Comparison of ENCODE assay signal across 14 cellular contexts in the genomic region with DNA sequence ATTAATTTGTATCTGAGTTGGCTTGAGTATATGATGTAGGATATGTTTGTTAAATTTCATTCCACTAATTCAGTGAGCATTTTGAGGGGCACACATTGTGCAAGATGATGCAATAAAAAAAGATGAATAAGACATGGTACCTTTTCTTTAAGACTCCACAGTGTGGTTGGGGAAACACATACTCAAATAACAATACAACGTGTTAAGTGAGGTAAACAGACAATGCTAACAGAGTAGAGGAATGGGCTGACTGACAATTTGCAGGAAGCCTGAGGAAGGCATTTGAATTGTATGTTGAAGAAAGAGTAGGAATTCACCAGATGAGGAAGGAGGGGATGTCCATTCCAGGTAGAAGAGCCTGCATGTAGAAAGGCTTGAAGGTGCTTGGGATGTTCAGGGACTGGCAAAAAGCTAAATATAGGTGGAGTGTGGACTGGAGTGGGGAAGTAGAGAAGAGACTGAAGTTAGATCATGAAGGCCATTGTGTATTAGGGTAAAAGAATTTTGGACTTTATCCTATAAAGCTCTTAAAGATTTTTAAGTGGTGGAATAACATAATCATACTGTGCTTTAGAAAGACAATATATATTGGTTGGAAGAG. TPM values are rescaled to one million over a fixed set of nuclear protein-coding genes. Genes with fewer than 3 reads are reported as not detected.
DNase-seq lines count a peak whose midpoint lies in the region; ATAC-seq, FAIRE-seq and TF ChIP-seq lines count a peak whose summit lies in the region.
"Had no signal": no experiment of that assay in that cellular context is flagged by ENCODE, and none has a peak within 500 bp of the region (broad histone marks: within the 10 kb centered on the region; RNA-seq: fewer than 3 reads in every experiment).

No MANE protein-coding gene starts in this region.

- peak overlapping the region; percentile 7; the same call in 1 of the 2 replicates for H3K9ac ChIP-seq in SK-N-SH

- FAIRE-seq in pancreas (lab: Jason Lieb, UNC), result no peak
- FAIRE-seq: HTR-8/SVneo had no signal

- CTCF ChIA-PET in SK-N-SH (lab: Yijun Ruan, JAX), result no interaction called here
- CTCF ChIA-PET in HEK293T (lab: Yijun Ruan, JAX), result no interaction called here

- H3K9me2 ChIP-seq in SK-N-SH, result no peaks in the 10 kb centered on the region

- no peak overlapping the region for H2AFZ ChIP-seq in SK-N-SH (ENCODE audit: low read depth)

- DNase-seq in SK-N-SH, result no peak
- DNase-seq in esophagus squamous epithelium (lab: John Stamatoyannopoulos, UW), result no peak
- no peak for DNase-seq in pancreas
- no peak for DNase-seq in aorta
- no peak for DNase-seq in A172 (ENCODE audit: low spot score)
- no peak for DNase-seq in HEK293T (ENCODE audit: extremely low spot score)
- DNase-seq: activated CD4-positive, alpha-beta T cell treated with anti-CD3 and anti-CD28 coated beads, Interleukin-2, amount 50 U/mL, for 48 hours; activated naive CD4-positive, alpha-beta T cell treated with anti-CD3 and anti-CD28 coated beads, Interleukin-2, amount 50 U/mL, for 16 hours; COR-L47; NCI-H2081; T-helper 17 cell had no signal

- no peak for TF ChIP-seq EP300 in SK-N-SH (IDR thresholded peaks at IDR 0.05; ENCODE audit: borderline replicate concordance in 1 of 2, low read depth in 1 of 2, low read length in 1 of 2)

- H3K27ac ChIP-seq in SK-N-SH (ENCODE audit: low read depth in 2 of 2, low read length in 1 of 2), result peak overlapping the region; percentile 62 to 88
- peak overlapping the region in 3 of 4 donors; percentile 49 to 62 (median 57) for H3K27ac ChIP-seq in esophagus squamous epithelium
- peak overlapping the region in 1 of 4 donors; percentile 20 for H3K27ac ChIP-seq in pancreas
- no peak overlapping the region for H3K27ac ChIP-seq in aorta (ENCODE audit: low read depth in 1 of 2, low read length in 2 of 2)

- peaks cover 79% of the 10 kb centered on the region for H3K79me2 ChIP-seq in SK-N-SH (ENCODE audit: insufficient read depth)

- POLR2A ChIA-PET in SK-N-SH (lab: Yijun Ruan, JAX) (no interaction called here), HEK293T (lab: Yijun Ruan, JAX) (no interaction called here)

- peaks cover 0 to 4% of the 10 kb centered on the region in 2 experiments for H3K36me3 ChIP-seq in SK-N-SH (replicated peaks in 1 of 2; ENCODE audit: control insufficient read depth in 1 of 2, insufficient read depth in 2 of 2, low read length in 1 of 2)
- no peaks in the 10 kb centered on the region for H3K36me3 ChIP-seq in esophagus squamous epithelium
- no peaks in the 10 kb centered on the region for H3K36me3 ChIP-seq in pancreas
- no peaks in the 10 kb centered on the region for H3K36me3 ChIP-seq in aorta (ENCODE audit: control insufficient read depth in 1 of 2, insufficient read depth in 2 of 2, low read length in 1 of 2)

- no peaks in the 10 kb centered on the region for H3K9me3 ChIP-seq in SK-N-SH
- no peaks in the 10 kb centered on the region for H3K9me3 ChIP-seq in esophagus squamous epithelium
- H3K9me3 ChIP-seq in pancreas, result no peaks in the 10 kb centered on the region
- no peaks in the 10 kb centered on the region for H3K9me3 ChIP-seq in aorta (ENCODE audit: control insufficient read depth, low read length)

- ATAC-seq in HG02610 (IDR thresholded peaks at IDR 0.05; ENCODE audit: unreplicated experiment), result peak; percentile 36
- ATAC-seq in pancreas, result peak in 3 of 4 donors; percentile 16 to 26 (median 22)
- ATAC-seq in aorta (ENCODE audit: low FRiP score), result no peak
- ATAC-seq: HCT116, T-helper 17 cell had no signal

- H4K20me1 ChIP-seq in SK-N-SH (ENCODE audit: insufficient read depth), result peaks cover 5% of the 10 kb centered on the region; the same call in 1 of the 2 replicates

- H3K4me2 ChIP-seq in SK-N-SH, result peak overlapping the region; percentile 30

- H3K4me1 ChIP-seq in SK-N-SH (ENCODE audit: control insufficient read depth in 1 of 2, insufficient read depth in 2 of 2, low read depth in 1 of 2, low read length in 1 of 2), result peaks cover 2 to 21% of the 10 kb centered on the region in 2 experiments; a peak in 3 of 4 replicates
- H3K4me1 ChIP-seq in esophagus squamous epithelium, result peaks cover 15 to 59% (median 17%) of the 10 kb centered on the region in 3 donors
- peaks cover 12 to 34% (median 22%) of the 10 kb centered on the region in 3 donors for H3K4me1 ChIP-seq in pancreas
- H3K4me1 ChIP-seq in aorta (ENCODE audit: control insufficient read depth in 1 of 2, insufficient read depth in 2 of 2, low read length in 2 of 2), result peaks cover 0 to 1% of the 10 kb centered on the region in 2 donors

- peaks cover 27% of the 10 kb centered on the region for H3F3A ChIP-seq in SK-N-SH (replicated peaks; ENCODE audit: insufficient read depth)

- H3K27me3 ChIP-seq in SK-N-SH (ENCODE audit: insufficient read depth), result no peaks in the 10 kb centered on the region
- no peaks in the 10 kb centered on the region for H3K27me3 ChIP-seq in esophagus squamous epithelium
- H3K27me3 ChIP-seq in pancreas, result no peaks in the 10 kb centered on the region
- H3K27me3 ChIP-seq in aorta (ENCODE audit: control insufficient read depth in 1 of 2, insufficient read depth in 2 of 2, low read length in 1 of 2), result no peaks in the 10 kb centered on the region

- intact Hi-C loops in esophagus squamous epithelium (cut with DNase I), result no loop called here
- intact Hi-C loops in pancreas (cut with DNase I), result no loop called here
- intact Hi-C loops in aorta (cut with DNase I), result no loop called here

- no peak for TF ChIP-seq CTCF in SK-N-SH (IDR thresholded peaks at IDR 0.05)
- TF ChIP-seq CTCF in esophagus squamous epithelium (IDR thresholded peaks at IDR 0.05), result no peak
- TF ChIP-seq CTCF in pancreas (IDR thresholded peaks at IDR 0.05), result no peak

- no peak for TF ChIP-seq RAD21 in SK-N-SH (IDR thresholded peaks at IDR 0.05; ENCODE audit: low read length)

- WGBS in SK-N-SH (ENCODE audit: low lambda C conversion rate), result 84% methylated on average over 1 of the region's 1 CpG
- 7 to 22% methylated on average over 1 of the region's 1 CpG for WGBS in esophagus squamous epithelium, 2 donors
- WGBS in pancreas, 2 donors, result 16 to 37% methylated on average over 1 of the region's 1 CpG
- 48 to 73% methylated on average over 1 of the region's 1 CpG for WGBS in aorta, 2 donors

- no peak overlapping the region for H3K4me3 ChIP-seq in SK-N-SH (ENCODE audit: low read depth in 2 of 2, low read length in 1 of 2)
- H3K4me3 ChIP-seq in esophagus squamous epithelium, result no peak overlapping the region
- H3K4me3 ChIP-seq in pancreas, result no peak overlapping the region
- H3K4me3 ChIP-seq in aorta (ENCODE audit: low read length in 2 of 2), result no peak overlapping the region

- TF ChIP-seq POLR2A in esophagus squamous epithelium (IDR thresholded peaks at IDR 0.05), result no peak

TF ChIP-seq in SK-N-SH, 30 proteins besides CTCF, POLR2A, EP300 and RAD21 (continues in another document):
- TF ChIP-seq, protein P1, sequence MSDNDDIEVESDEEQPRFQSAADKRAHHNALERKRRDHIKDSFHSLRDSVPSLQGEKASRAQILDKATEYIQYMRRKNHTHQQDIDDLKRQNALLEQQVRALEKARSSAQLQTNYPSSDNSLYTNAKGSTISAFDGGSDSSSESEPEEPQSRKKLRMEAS (IDR thresholded peaks at IDR 0.05; ENCODE audit: low read depth), result no peak

TF ChIP-seq in HEK293T, 16 proteins besides CTCF, POLR2A, EP300 and RAD21:
- TF ChIP-seq ARNT (IDR thresholded peaks at IDR 0.05) (no peak), L3MBTL2 (conservative IDR thresholded peaks at IDR 0.05) (no peak), ELF4 (IDR thresholded peaks at IDR 0.05) (no peak), HDGF (IDR thresholded peaks at IDR 0.05; ENCODE audit: borderline replicate concordance) (no peak), NFRKB (IDR thresholded peaks at IDR 0.05) (no peak), SUZ12 (IDR thresholded peaks at IDR 0.05) (no peak), CTBP1 (IDR thresholded peaks at IDR 0.05; ENCODE audit: borderline replicate concordance) (no peak), SP1 (IDR thresholded peaks at IDR 0.05) (no peak), BHLHE40 (IDR thresholded peaks at IDR 0.05; ENCODE audit: borderline replicate concordance) (no peak), ZNF384 (IDR thresholded peaks at IDR 0.05) (no peak), FOXM1 (IDR thresholded peaks at IDR 0.05; ENCODE audit: borderline replicate concordance) (no peak), TARDBP (IDR thresholded peaks at IDR 0.05) (no peak), FOXA1 (IDR thresholded peaks at IDR 0.05) (no peak), LEF1 (IDR thresholded peaks at IDR 0.05; ENCODE audit: borderline replicate concordance) (no peak), FOXK2 (IDR thresholded peaks at IDR 0.05) (no peak)
- TF ChIP-seq, protein P2, sequence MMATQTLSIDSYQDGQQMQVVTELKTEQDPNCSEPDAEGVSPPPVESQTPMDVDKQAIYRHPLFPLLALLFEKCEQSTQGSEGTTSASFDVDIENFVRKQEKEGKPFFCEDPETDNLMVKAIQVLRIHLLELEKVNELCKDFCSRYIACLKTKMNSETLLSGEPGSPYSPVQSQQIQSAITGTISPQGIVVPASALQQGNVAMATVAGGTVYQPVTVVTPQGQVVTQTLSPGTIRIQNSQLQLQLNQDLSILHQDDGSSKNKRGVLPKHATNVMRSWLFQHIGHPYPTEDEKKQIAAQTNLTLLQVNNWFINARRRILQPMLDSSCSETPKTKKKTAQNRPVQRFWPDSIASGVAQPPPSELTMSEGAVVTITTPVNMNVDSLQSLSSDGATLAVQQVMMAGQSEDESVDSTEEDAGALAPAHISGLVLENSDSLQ (IDR thresholded peaks at IDR 0.05), result no peak
TF ChIP-seq in HEK293T: peak in this region for 0.

RNA-seq across cellular contexts. Expression of a gene that starts 6.8 kb away (rescaled TPM):
- polyA plus RNA-seq in SK-N-SH (2012; rRNA removed), result 2.2 and 2.6 TPM in 2 replicates
- 1.9 and 2.0 TPM in 2 replicates for polyA plus RNA-seq in SK-N-SH (2012; cell fraction: cytosol; rRNA removed)
- 1.9 and 3.7 TPM in 2 replicates for polyA plus RNA-seq in SK-N-SH (2012; cell fraction: nucleus; rRNA removed)
- total RNA-seq in esophagus squamous epithelium, result 10 to 100 TPM; 18.0 to 23.3 (median 19.2) TPM
- total RNA-seq in pancreas, result 10 to 100 TPM in 1 of 6 donors, 1 to 10 TPM in 5; 6.7 to 12.0 (median 7.5) TPM
- polyA plus RNA-seq in pancreas, result 1 to 10 TPM; 2.3 to 3.5 TPM
- 10 to 100 TPM; 19.8 to 23.6 TPM for total RNA-seq in aorta
- polyA plus RNA-seq in aorta, result 1 to 10 TPM; 2.6 to 6.5 TPM
- total RNA-seq in A172 (2014; rRNA removed; shearing (Covaris generic)), result 23.2 and 28.6 TPM in 2 replicates

RNA-seq across cellular contexts. Expression of a gene that starts 24.3 kb away (rescaled TPM):
- polyA plus RNA-seq in SK-N-SH (2012; rRNA removed) (not detected in 2 replicates), pancreas (1 to 10 TPM; 2.0 to 3.8 TPM), aorta (under 1 TPM in 1 of 2 donors, not detected in 1; 0.23 TPM)
- 0.05 TPM in 1 of 2 replicates, not detected in the other for polyA plus RNA-seq in SK-N-SH (2012; cell fraction: cytosol; rRNA removed)
- polyA plus RNA-seq in SK-N-SH (2012; cell fraction: nucleus; rRNA removed), result 0.04 and 0.13 TPM in 2 replicates
- total RNA-seq in esophagus squamous epithelium (under 1 TPM in 2 of 4 donors, not detected in 2; 0.19 to 0.97 TPM), pancreas (1 to 10 TPM in 2 of 6 donors, under 1 TPM in 3, not detected in 1; 0.72 to 6.9 (median 0.82) TPM), aorta (10 to 100 TPM in 1 of 2 donors, 1 to 10 TPM in 1; 4.1 to 14.5 TPM)
- total RNA-seq in A172 (2014; rRNA removed; shearing (Covaris generic)), result not detected in 2 replicates
- total RNA-seq: T-helper 17 cell had no signal

Comparison
In these comparisons a context has a peak if more than half of its experiments do, and no peak if none do; other contexts are left out.
1. H3K27ac ChIP-seq: peak in SK-N-SH (2 of 2) and esophagus squamous epithelium (3 of 4); none in aorta (0 of 2).